In genomic region chr12:126668961-126669360, GRCh38 we compare ENCODE assay signal across 25 cellular contexts.
DNase-seq lines count a peak whose midpoint lies in the region; ATAC-seq, FAIRE-seq and TF ChIP-seq lines count a peak whose summit lies in the region.
"Had no signal": no experiment of that assay in that cellular context is flagged by ENCODE, and none has a peak within 500 bp of the region (broad histone marks: within the 10 kb centered on the region; RNA-seq: fewer than 3 reads in every experiment).

No MANE protein-coding gene starts in this region.

- peak overlapping the region; percentile 43 for H3K4me3 ChIP-seq in osteoblast (ENCODE audit: insufficient read depth, low read length)
- H3K4me3 ChIP-seq: cardiac muscle cell, esophagus muscularis mucosa, suprapubic skin had no signal

- H3K79me2 ChIP-seq in osteoblast (ENCODE audit: insufficient read depth, low read length), result no peaks in the 10 kb centered on the region

- H3K27me3 Mint-ChIP-seq in effector memory CD8-positive, alpha-beta T cell, result no peaks in the 10 kb centered on the region
- H3K27me3 Mint-ChIP-seq: activated CD4-positive, alpha-beta memory T cell treated with anti-CD3 and anti-CD28 coated beads for 36 hours; T-cell had no signal

- DNase-seq in EH (ENCODE audit: low read depth), result peak; percentile 90
- peak; percentile 16 for DNase-seq in RCC 7860 (ENCODE audit: low spot score)
- DNase-seq in fibroblast of gingiva (ENCODE audit: low read depth), result peak; percentile 25
- DNase-seq in osteoblast (ENCODE audit: insufficient read length, low spot score, missing footprints), result no peak
- DNase-seq in central memory CD4-positive, alpha-beta T cell, result no peak
- no peak for DNase-seq in NAMALWA (ENCODE audit: low spot score)
- DNase-seq in effector memory CD8-positive, alpha-beta T cell, result no peak
- DNase-seq: activated CD4-positive, alpha-beta memory T cell treated with anti-CD3 and anti-CD28 coated beads for 36 hours; activated T-cell treated with anti-CD3 and anti-CD28 coated beads, Interleukin-2, amount 50 U/mL, for 48 hours; COR-L47; Kasumi-1; left colon; NCI-H1436; NCI-H226; nucleus accumbens; stimulated activated CD4-positive, alpha-beta T cell treated with anti-CD3 and anti-CD28 coated beads, Interleukin-4, amount 100 ng/mL, for 1 hour; T-cell had no signal

- H3K36me3 Mint-ChIP-seq in effector memory CD8-positive, alpha-beta T cell (ENCODE audit: insufficient read depth), result no peaks in the 10 kb centered on the region
- H3K36me3 Mint-ChIP-seq: activated CD4-positive, alpha-beta memory T cell treated with anti-CD3 and anti-CD28 coated beads for 36 hours; activated naive CD4-positive, alpha-beta T cell treated with anti-CD3 and anti-CD28 coated beads, Interleukin-2, amount 50 U/mL, for 72 hours; T-cell had no signal

- H3K36me3 ChIP-seq in osteoblast (ENCODE audit: insufficient read depth, low read length), result no peaks in the 10 kb centered on the region
- H3K36me3 ChIP-seq: cardiac muscle cell, esophagus muscularis mucosa, suprapubic skin had no signal

- no peak for ATAC-seq in effector memory CD8-positive, alpha-beta T cell (replicated peaks)
- no peak for ATAC-seq in GM19452 (IDR thresholded peaks at IDR 0.05; ENCODE audit: unreplicated experiment)
- ATAC-seq: activated naive CD4-positive, alpha-beta T cell treated with anti-CD3 and anti-CD28 coated beads, Interleukin-2, amount 50 U/mL, for 72 hours; left colon; Right ventricle myocardium inferior; T-cell had no signal

- peak overlapping the region; percentile 75 for H3K4me2 ChIP-seq in osteoblast (ENCODE audit: insufficient read depth, low read length)

- FAIRE-seq in RCC 7860 (lab: Jason Lieb, UNC), result no peak
- FAIRE-seq: G401.6 had no signal

- H2AFZ ChIP-seq in osteoblast (ENCODE audit: low read length), result peak overlapping the region; percentile 88

- H3K4me3 Mint-ChIP-seq in effector memory CD8-positive, alpha-beta T cell, result no peak overlapping the region
- H3K4me3 Mint-ChIP-seq: activated CD4-positive, alpha-beta memory T cell treated with anti-CD3 and anti-CD28 coated beads for 36 hours; T-cell had no signal

- peak overlapping the region; percentile 99 for H3K27ac ChIP-seq in osteoblast (ENCODE audit: low read depth, low read length)
- H3K27ac ChIP-seq: cardiac muscle cell, esophagus muscularis mucosa, suprapubic skin, VCaP had no signal

- no peak overlapping the region for H3K27ac Mint-ChIP-seq in effector memory CD8-positive, alpha-beta T cell
- H3K27ac Mint-ChIP-seq: activated CD4-positive, alpha-beta memory T cell treated with anti-CD3 and anti-CD28 coated beads for 36 hours; activated naive CD4-positive, alpha-beta T cell treated with anti-CD3 and anti-CD28 coated beads, Interleukin-2, amount 50 U/mL, for 72 hours; T-cell had no signal

- H3K27me3 ChIP-seq in osteoblast (ENCODE audit: insufficient read depth, low read length), result no peaks in the 10 kb centered on the region
- H3K27me3 ChIP-seq: cardiac muscle cell, esophagus muscularis mucosa, suprapubic skin had no signal

- H3K9me3 ChIP-seq in osteoblast (ENCODE audit: low read depth, low read length), result no peaks in the 10 kb centered on the region

- H3K4me1 ChIP-seq in osteoblast (ENCODE audit: insufficient read depth, low read length), result peaks cover 37% of the 10 kb centered on the region
- H3K4me1 ChIP-seq: esophagus muscularis mucosa, suprapubic skin had no signal

- peaks cover 5% of the 10 kb centered on the region in 2 donors for H3K9me3 Mint-ChIP-seq in effector memory CD8-positive, alpha-beta T cell
- H3K9me3 Mint-ChIP-seq: activated CD4-positive, alpha-beta memory T cell treated with anti-CD3 and anti-CD28 coated beads for 36 hours had no signal

- TF ChIP-seq CTCF in osteoblast (IDR thresholded peaks at IDR 0.05; ENCODE audit: extremely low read depth, low read depth, low read length), result no peak

- no peaks in the 10 kb centered on the region for H4K20me1 ChIP-seq in osteoblast (ENCODE audit: insufficient read depth, low read length)

- no peaks in the 10 kb centered on the region for H3K4me1 Mint-ChIP-seq in effector memory CD8-positive, alpha-beta T cell (ENCODE audit: low read depth in 2 of 2)
- H3K4me1 Mint-ChIP-seq: T-cell had no signal

Comparison
In these comparisons a context has a peak if more than half of its experiments do, and no peak if none do; other contexts are left out.
1. DNase-seq: peak in EH (single experiment), RCC 7860 (single experiment) and fibroblast of gingiva (single experiment); none in osteoblast (single experiment), central memory CD4-positive, alpha-beta T cell (single experiment), NAMALWA (single experiment) and effector memory CD8-positive, alpha-beta T cell (0 of 3).